Comparison of ENCODE assay signal across 8 cellular contexts in genomic region chr14:69726761-69727511, GRCh38.
A peak's percentile ranks its signal among the peaks of the same experiment; 100 is the strongest.
DNase-seq lines count a peak whose midpoint lies in the region; ATAC-seq and TF ChIP-seq lines count a peak whose summit lies in the region.

No MANE protein-coding gene starts in this region.

- TF ChIP-seq CTCF in cardiac fibroblast (IDR thresholded peaks at IDR 0.05; ENCODE audit: low read depth, low read length), result peak; percentile 99

- DNase-seq in NCI-H187 (lab: John Stamatoyannopoulos, UW), result peak; percentile 55 to 65
- DNase-seq in NCI-H187 treated with DMSO at 0.1 percent for 48 hours (lab: John Stamatoyannopoulos, UW), result no peak
- DNase-seq in NCI-H2081 treated with DMSO at 0.1 percent for 48 hours (lab: John Stamatoyannopoulos, UW), result peak; percentile 31
- DNase-seq in activated CD4-positive, CD25-positive, alpha-beta regulatory T cell (lab: John Stamatoyannopoulos, UW), result peak; percentile 72 to 84 (median 76)
- peak; percentile 81 to 82 for DNase-seq in cardiac fibroblast (ENCODE audit: low read depth in 2 of 2)
- DNase-seq in islet precursor cell, result peak; percentile 85
- peak; percentile 66 to 90 (median 75) for DNase-seq in stimulated activated CD4-positive, alpha-beta T cell treated with anti-CD3 and anti-CD28 coated beads, Interleukin-12 subunit alpha, Interleukin-12 subunit beta, amount 100 ng/mL, for 48 hours (ENCODE audit: low read depth in 2 of 3, low spot score in 1 of 3)

- peak overlapping the region in 1 of 2 donors; percentile 30 for H3K4me3 ChIP-seq in cardiac fibroblast (replicated peaks in 1 of 2; ENCODE audit: low read depth in 2 of 2, low read length in 2 of 2)

- ATAC-seq in HG02852 (IDR thresholded peaks at IDR 0.05; ENCODE audit: unreplicated experiment), result peak; percentile 80
